1 cellular context compared by ENCODE assay signal in genomic region chr13:27962128-27962841, GRCh38.
TF ChIP-seq lines count a peak whose summit lies in the region.

No MANE protein-coding gene starts in this region.

TF ChIP-seq in HepG2, 621 proteins besides CTCF, POLR2A, EP300 and RAD21 (continued from another document):
- TF ChIP-seq GATAD1 (CRISPR knock-in tag; IDR thresholded peaks at IDR 0.05) (no peak), CBX5 (CRISPR knock-in tag; IDR thresholded peaks at IDR 0.05; ENCODE audit: borderline replicate concordance) (no peak), SSRP1 (CRISPR knock-in tag; IDR thresholded peaks at IDR 0.05) (no peak), LCORL (IDR thresholded peaks at IDR 0.05) (no peak), LCORL (CRISPR knock-in tag; IDR thresholded peaks at IDR 0.05) (0 out of 2 replicates have a peak, but pooled peaks have one; percentile 19), ZNF33B (CRISPR knock-in tag; IDR thresholded peaks at IDR 0.05) (no peak), STAT6 (CRISPR knock-in tag; IDR thresholded peaks at IDR 0.05; ENCODE audit: borderline replicate concordance) (no peak), ZNF839 (CRISPR knock-in tag; IDR thresholded peaks at IDR 0.05; ENCODE audit: borderline replicate concordance) (no peak), ZBTB7B (CRISPR knock-in tag; IDR thresholded peaks at IDR 0.05) (peak; percentile 57; the same call in 1 of the 2 replicates), SP5 (CRISPR knock-in tag; IDR thresholded peaks at IDR 0.05; ENCODE audit: borderline replicate concordance, low read depth) (no peak), ZNF260 (CRISPR knock-in tag; IDR thresholded peaks at IDR 0.05; ENCODE audit: borderline replicate concordance, low read depth) (no peak), PCBP1 (IDR thresholded peaks at IDR 0.05; ENCODE audit: borderline replicate concordance, low read depth, low read length) (no peak), ZNF136 (CRISPR knock-in tag; IDR thresholded peaks at IDR 0.05; ENCODE audit: low read depth) (no peak), SALL2 (CRISPR knock-in tag; IDR thresholded peaks at IDR 0.05) (no peak), POLR2AphosphoS2 (IDR thresholded peaks at IDR 0.05; ENCODE audit: low read depth, low read length) (no peak), HIVEP1 (CRISPR knock-in tag; IDR thresholded peaks at IDR 0.05) (no peak), TBX2 (CRISPR knock-in tag; IDR thresholded peaks at IDR 0.05; ENCODE audit: borderline replicate concordance) (0 out of 2 replicates have a peak, but pooled peaks have one; percentile 33), XRCC5 (optimal IDR thresholded peaks at IDR 0.05; ENCODE audit: low read length) (peak; percentile 20), ZNF383 (CRISPR knock-in tag; IDR thresholded peaks at IDR 0.05; ENCODE audit: borderline replicate concordance) (no peak), MEF2D (CRISPR knock-in tag; IDR thresholded peaks at IDR 0.05) (no peak), MAF1 (CRISPR knock-in tag; IDR thresholded peaks at IDR 0.05; ENCODE audit: borderline replicate concordance) (no peak), POGK (CRISPR knock-in tag; conservative IDR thresholded peaks at IDR 0.05) (no peak), ZNF558 (CRISPR knock-in tag; IDR thresholded peaks at IDR 0.05; ENCODE audit: borderline replicate concordance) (no peak), HCFC1 (IDR thresholded peaks at IDR 0.05; ENCODE audit: low read depth, low read length) (no peak), ZNF678 (CRISPR knock-in tag; IDR thresholded peaks at IDR 0.05) (no peak), MED13 (CRISPR knock-in tag; IDR thresholded peaks at IDR 0.05) (no peak), NFE2 (CRISPR knock-in tag; IDR thresholded peaks at IDR 0.05) (no peak), DR1 (CRISPR knock-in tag; IDR thresholded peaks at IDR 0.05) (0 out of 2 replicates have a peak, but pooled peaks have one; percentile 23)
- TF ChIP-seq, protein P1, sequence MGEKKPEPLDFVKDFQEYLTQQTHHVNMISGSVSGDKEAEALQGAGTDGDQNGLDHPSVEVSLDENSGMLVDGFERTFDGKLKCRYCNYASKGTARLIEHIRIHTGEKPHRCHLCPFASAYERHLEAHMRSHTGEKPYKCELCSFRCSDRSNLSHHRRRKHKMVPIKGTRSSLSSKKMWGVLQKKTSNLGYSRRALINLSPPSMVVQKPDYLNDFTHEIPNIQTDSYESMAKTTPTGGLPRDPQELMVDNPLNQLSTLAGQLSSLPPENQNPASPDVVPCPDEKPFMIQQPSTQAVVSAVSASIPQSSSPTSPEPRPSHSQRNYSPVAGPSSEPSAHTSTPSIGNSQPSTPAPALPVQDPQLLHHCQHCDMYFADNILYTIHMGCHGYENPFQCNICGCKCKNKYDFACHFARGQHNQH (CRISPR knock-in tag; IDR thresholded peaks at IDR 0.05) = no peak
- TF ChIP-seq, protein P2, sequence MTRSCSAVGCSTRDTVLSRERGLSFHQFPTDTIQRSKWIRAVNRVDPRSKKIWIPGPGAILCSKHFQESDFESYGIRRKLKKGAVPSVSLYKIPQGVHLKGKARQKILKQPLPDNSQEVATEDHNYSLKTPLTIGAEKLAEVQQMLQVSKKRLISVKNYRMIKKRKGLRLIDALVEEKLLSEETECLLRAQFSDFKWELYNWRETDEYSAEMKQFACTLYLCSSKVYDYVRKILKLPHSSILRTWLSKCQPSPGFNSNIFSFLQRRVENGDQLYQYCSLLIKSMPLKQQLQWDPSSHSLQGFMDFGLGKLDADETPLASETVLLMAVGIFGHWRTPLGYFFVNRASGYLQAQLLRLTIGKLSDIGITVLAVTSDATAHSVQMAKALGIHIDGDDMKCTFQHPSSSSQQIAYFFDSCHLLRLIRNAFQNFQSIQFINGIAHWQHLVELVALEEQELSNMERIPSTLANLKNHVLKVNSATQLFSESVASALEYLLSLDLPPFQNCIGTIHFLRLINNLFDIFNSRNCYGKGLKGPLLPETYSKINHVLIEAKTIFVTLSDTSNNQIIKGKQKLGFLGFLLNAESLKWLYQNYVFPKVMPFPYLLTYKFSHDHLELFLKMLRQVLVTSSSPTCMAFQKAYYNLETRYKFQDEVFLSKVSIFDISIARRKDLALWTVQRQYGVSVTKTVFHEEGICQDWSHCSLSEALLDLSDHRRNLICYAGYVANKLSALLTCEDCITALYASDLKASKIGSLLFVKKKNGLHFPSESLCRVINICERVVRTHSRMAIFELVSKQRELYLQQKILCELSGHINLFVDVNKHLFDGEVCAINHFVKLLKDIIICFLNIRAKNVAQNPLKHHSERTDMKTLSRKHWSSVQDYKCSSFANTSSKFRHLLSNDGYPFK (CRISPR knock-in tag; IDR thresholded peaks at IDR 0.05; ENCODE audit: borderline replicate concordance) = no peak
- TF ChIP-seq, protein P3, sequence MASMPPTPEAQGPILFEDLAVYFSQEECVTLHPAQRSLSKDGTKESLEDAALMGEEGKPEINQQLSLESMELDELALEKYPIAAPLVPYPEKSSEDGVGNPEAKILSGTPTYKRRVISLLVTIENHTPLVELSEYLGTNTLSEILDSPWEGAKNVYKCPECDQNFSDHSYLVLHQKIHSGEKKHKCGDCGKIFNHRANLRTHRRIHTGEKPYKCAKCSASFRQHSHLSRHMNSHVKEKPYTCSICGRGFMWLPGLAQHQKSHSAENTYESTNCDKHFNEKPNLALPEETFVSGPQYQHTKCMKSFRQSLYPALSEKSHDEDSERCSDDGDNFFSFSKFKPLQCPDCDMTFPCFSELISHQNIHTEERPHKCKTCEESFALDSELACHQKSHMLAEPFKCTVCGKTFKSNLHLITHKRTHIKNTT (CRISPR knock-in tag; IDR thresholded peaks at IDR 0.05) = no peak
